12 cellular contexts compared by ENCODE assay signal in genomic region chr10:99232357-99232999, GRCh38. TPM values are rescaled to one million over a fixed set of nuclear protein-coding genes. Genes with fewer than 3 reads are reported as not detected.
DNase-seq lines count a peak whose midpoint lies in the region; ATAC-seq and TF ChIP-seq lines count a peak whose summit lies in the region.
"Had no signal": no experiment of that assay in that cellular context is flagged by ENCODE, and none has a peak within 500 bp of the region (broad histone marks: within the 10 kb centered on the region; RNA-seq: fewer than 3 reads in every experiment).

No MANE protein-coding gene starts in this region.

- no peak for ATAC-seq in upper lobe of left lung (ENCODE audit: low FRiP score in 2 of 2)
- no peak for ATAC-seq in naive thymus-derived CD8-positive, alpha-beta T cell
- ATAC-seq in GM18858 (IDR thresholded peaks at IDR 0.05; ENCODE audit: unreplicated experiment): no peak
- ATAC-seq in HG03025 (IDR thresholded peaks at IDR 0.05; ENCODE audit: low FRiP score, unreplicated experiment): no peak

- CTCF ChIA-PET in MCF 10A (lab: Yijun Ruan, JAX): interaction anchor here (0.5 kb wide), 1 partner anchor 189 kb away, joined by 3 read pairs; no protein-coding TSS in a partner anchor

- H3K4me1 ChIP-seq in breast epithelium: peaks cover 0 to 11% of the 10 kb centered on the region in 2 donors
- H3K4me1 ChIP-seq in upper lobe of left lung: peaks cover 23 to 43% (median 29%) of the 10 kb centered on the region in 4 donors

- H3K4me3 Mint-ChIP-seq in MCF 10A (ENCODE audit: unreplicated experiment): no peak overlapping the region
- H3K4me3 Mint-ChIP-seq in naive thymus-derived CD8-positive, alpha-beta T cell: peak overlapping the region in 2 of 10 donors; percentile 11 to 52

- H3K27ac ChIP-seq in breast epithelium (peak overlapping the region; percentile 65 to 90), upper lobe of left lung (no peak overlapping the region)
- H3K27ac ChIP-seq: WERI-Rb-1 had no signal

- H3K27me3 Mint-ChIP-seq in MCF 10A (ENCODE audit: insufficient read depth, unreplicated experiment): peaks cover 98% of the 10 kb centered on the region
- peaks cover 31 to 95% (median 67%) of the 10 kb centered on the region in 5 donors for H3K27me3 Mint-ChIP-seq in naive thymus-derived CD8-positive, alpha-beta T cell

- POLR2A ChIA-PET in MCF 10A (lab: Yijun Ruan, JAX): no interaction called here
- POLR2A ChIA-PET in naive thymus-derived CD8-positive, alpha-beta T cell (lab: Charles Lee): no interaction called here

- H3K27me3 ChIP-seq in breast epithelium (peaks cover 3 to 68% of the 10 kb centered on the region in 2 donors), upper lobe of left lung (peaks cover 0 to 46% (median 26%) of the 10 kb centered on the region in 4 donors)

- H3K9me3 ChIP-seq in breast epithelium (no peaks in the 10 kb centered on the region), upper lobe of left lung (no peaks in the 10 kb centered on the region)

- H3K27ac Mint-ChIP-seq in MCF 10A (ENCODE audit: low read depth, unreplicated experiment): no peak overlapping the region
- no peak overlapping the region for H3K27ac Mint-ChIP-seq in naive thymus-derived CD8-positive, alpha-beta T cell
- H3K27ac Mint-ChIP-seq: CD4-positive, CD25-positive, alpha-beta regulatory T cell had no signal

- WGBS in upper lobe of left lung, 2 donors: 2 to 3% methylated on average over 24 to 31 of the region's 49 CpGs

- H3K9me3 Mint-ChIP-seq in MCF 10A (ENCODE audit: unreplicated experiment): no peaks in the 10 kb centered on the region
- no peaks in the 10 kb centered on the region for H3K9me3 Mint-ChIP-seq in naive thymus-derived CD8-positive, alpha-beta T cell

- TF ChIP-seq CTCF in breast epithelium (IDR thresholded peaks at IDR 0.05): no peak
- no peak for TF ChIP-seq CTCF in MCF 10A (IDR thresholded peaks at IDR 0.05; ENCODE audit: unreplicated experiment)
- TF ChIP-seq CTCF in upper lobe of left lung (IDR thresholded peaks at IDR 0.05): no peak

- no peaks in the 10 kb centered on the region for H3K36me3 Mint-ChIP-seq in MCF 10A (ENCODE audit: insufficient read depth, unreplicated experiment)
- no peaks in the 10 kb centered on the region for H3K36me3 Mint-ChIP-seq in naive thymus-derived CD8-positive, alpha-beta T cell
- H3K36me3 Mint-ChIP-seq: CD4-positive, CD25-positive, alpha-beta regulatory T cell had no signal

- no peak for TF ChIP-seq POLR2A in breast epithelium (IDR thresholded peaks at IDR 0.05)
- TF ChIP-seq POLR2A in upper lobe of left lung (IDR thresholded peaks at IDR 0.05): no peak

- no peaks in the 10 kb centered on the region for H3K36me3 ChIP-seq in breast epithelium
- no peaks in the 10 kb centered on the region for H3K36me3 ChIP-seq in upper lobe of left lung
- H3K36me3 ChIP-seq: WERI-Rb-1 had no signal

- DNase-seq in breast epithelium (ENCODE audit: low spot score in 2 of 2) (no peak), MCF 10A (ENCODE audit: unreplicated experiment) (no peak), astrocyte of the hippocampus (ENCODE audit: low read depth, low spot score) (peak; percentile 15), left kidney (ENCODE audit: low read depth, low spot score) (peak; percentile 45), upper lobe of left lung (peak in 1 of 2 donors; percentile 80)
- no peak for DNase-seq in naive thymus-derived CD8-positive, alpha-beta T cell
- DNase-seq: CD4-positive, CD25-positive, alpha-beta regulatory T cell; occipital lobe; WERI-Rb-1 had no signal

- peaks cover 6% of the 10 kb centered on the region for H3K4me1 Mint-ChIP-seq in MCF 10A (ENCODE audit: insufficient read depth, unreplicated experiment)
- H3K4me1 Mint-ChIP-seq in naive thymus-derived CD8-positive, alpha-beta T cell: peaks cover 9 to 44% (median 37%) of the 10 kb centered on the region in 4 donors

- no peak for TF ChIP-seq EP300 in upper lobe of left lung (IDR thresholded peaks at IDR 0.05)

- H3K4me3 ChIP-seq in breast epithelium (peak overlapping the region; percentile 33 to 80 (median 52)), upper lobe of left lung (peak overlapping the region in 3 of 4 donors; percentile 15 to 34 (median 16))

- intact Hi-C loops in breast epithelium (cut with DNase I; ENCODE audit: low total_unique reads) (no loop called here), MCF 10A (cut with micrococcal nuclease) (no loop called here)

- BruUV-seq in MCF 10A (replicated peaks; lab: Mats Ljungman, UMichigan): no TSS peak

RNA-seq across cellular contexts. Expression of gene HPSE2, which starts 3.2 kb away (rescaled TPM):
- 1 to 10 TPM; 2.7 to 8.0 (median 5.9) TPM for total RNA-seq in breast epithelium
- not detected in 2 replicates for total RNA-seq in MCF 10A (2022)
- total RNA-seq in upper lobe of left lung: 1 to 10 TPM in 1 of 6 donors, under 1 TPM in 4, not detected in 1; 0.15 to 1.1 (median 0.91) TPM
- total RNA-seq in naive thymus-derived CD8-positive, alpha-beta T cell: not detected
- polyA plus RNA-seq in naive thymus-derived CD8-positive, alpha-beta T cell: under 1 TPM in 1 of 3 donors, not detected in 2; 0.07 TPM
- total RNA-seq: CD4-positive, CD25-positive, alpha-beta regulatory T cell; glomerular endothelial cell; occipital lobe had no signal

Comparison
In these comparisons a context has a peak if more than half of its experiments do, and no peak if none do; other contexts are left out.
1. DNase-seq: peak in astrocyte of the hippocampus (single experiment) and left kidney (single experiment); none in breast epithelium (0 of 2), MCF 10A (single experiment) and naive thymus-derived CD8-positive, alpha-beta T cell (0 of 10).
2. H3K27ac ChIP-seq: peak in breast epithelium (2 of 2); none in upper lobe of left lung (0 of 4).